11 cellular contexts compared by ENCODE assay signal in genomic region chr19:18995804-18996241, GRCh38. TPM values are rescaled to one million over a fixed set of nuclear protein-coding genes. Genes with fewer than 3 reads are reported as not detected.
DNase-seq lines count a peak whose midpoint lies in the region; ATAC-seq and TF ChIP-seq lines count a peak whose summit lies in the region.
"Had no signal": no experiment of that assay in that cellular context is flagged by ENCODE, and none has a peak within 500 bp of the region (broad histone marks: within the 10 kb centered on the region; RNA-seq: fewer than 3 reads in every experiment).

No MANE protein-coding gene starts in this region.

- no peaks in the 10 kb centered on the region for H3K79me2 ChIP-seq in SU-DHL-6 (ENCODE audit: insufficient read depth, low read length)

- no peak overlapping the region for H3K9ac ChIP-seq in SU-DHL-6 (ENCODE audit: low read length)

- H2AFZ ChIP-seq in SU-DHL-6 (ENCODE audit: low read depth, low read length, severe bottlenecking): no peak overlapping the region

- DNase-seq in NCI-H146 (lab: John Stamatoyannopoulos, UW): peak; percentile 56
- DNase-seq in NCI-H146 treated with DMSO at 0.1 percent for 48 hours (lab: John Stamatoyannopoulos, UW; ENCODE audit: unreplicated experiment): no peak
- peak; percentile 47 for DNase-seq in Jurkat, Clone E6-1 (ENCODE audit: low read depth, low spot score)
- DNase-seq in activated T-cell treated with anti-CD3 and anti-CD28 coated beads, Interleukin-2, amount 50 U/mL, for 1 hour: no peak
- no peak for DNase-seq in stimulated activated naive CD4-positive, alpha-beta T cell treated with Interleukin-2 at 50 U/mL for 16 hours (lab: John Stamatoyannopoulos, UW)

- H4K20me1 ChIP-seq in SU-DHL-6 (ENCODE audit: low read depth, low read length): no peaks in the 10 kb centered on the region

- H3K27ac Mint-ChIP-seq in nephron: peak overlapping the region; percentile 68 to 77 (median 72)
- H3K27ac Mint-ChIP-seq: activated naive CD8-positive, alpha-beta T cell; stimulated activated naive CD8-positive, alpha-beta T cell treated with anti-CD3 and anti-CD28 coated beads, Interleukin-15, Interleukin-2, amounts not matched to agents 100 ng/mL and 50 ng/mL, for 24 hours had no signal

- no peaks in the 10 kb centered on the region for H3K9me3 Mint-ChIP-seq in nephron
- H3K9me3 Mint-ChIP-seq: CD4-positive, CD25-positive, alpha-beta regulatory T cell; stimulated activated naive CD8-positive, alpha-beta T cell treated with anti-CD3 and anti-CD28 coated beads, Interleukin-15, Interleukin-2, amounts not matched to agents 100 ng/mL and 50 ng/mL, for 24 hours had no signal

- no peaks in the 10 kb centered on the region for H3K9me3 ChIP-seq in SU-DHL-6 (ENCODE audit: insufficient read depth, low read length)

- no peak overlapping the region for H3K4me3 ChIP-seq in Jurkat, Clone E6-1 (ENCODE audit: low read length)
- H3K4me3 ChIP-seq in SU-DHL-6 (ENCODE audit: insufficient read depth, low read length, poor library complexity, severe bottlenecking): no peak overlapping the region

- peaks cover 3% of the 10 kb centered on the region for H3K27me3 Mint-ChIP-seq in nephron (ENCODE audit: low read depth)
- H3K27me3 Mint-ChIP-seq: activated naive CD8-positive, alpha-beta T cell; CD4-positive, CD25-positive, alpha-beta regulatory T cell; stimulated activated naive CD8-positive, alpha-beta T cell treated with anti-CD3 and anti-CD28 coated beads, Interleukin-15, Interleukin-2, amounts not matched to agents 100 ng/mL and 50 ng/mL, for 24 hours had no signal

- ATAC-seq in esophagus mucosa: peak; percentile 72

- no peak overlapping the region for H3K4me2 ChIP-seq in SU-DHL-6 (ENCODE audit: low read depth, low read length, poor library complexity, severe bottlenecking)

- no peaks in the 10 kb centered on the region for H3F3A ChIP-seq in SU-DHL-6 (ENCODE audit: insufficient read depth)

- H3K4me3 Mint-ChIP-seq in nephron: no peak overlapping the region
- H3K4me3 Mint-ChIP-seq: activated naive CD8-positive, alpha-beta T cell; CD4-positive, CD25-positive, alpha-beta regulatory T cell; stimulated activated naive CD8-positive, alpha-beta T cell treated with anti-CD3 and anti-CD28 coated beads, Interleukin-15, Interleukin-2, amounts not matched to agents 100 ng/mL and 50 ng/mL, for 24 hours had no signal

- peaks cover 6% of the 10 kb centered on the region for H3K4me1 Mint-ChIP-seq in nephron

- H3K27me3 ChIP-seq in SU-DHL-6 (ENCODE audit: low read length): no peaks in the 10 kb centered on the region

- no peak overlapping the region for H3K27ac ChIP-seq in SU-DHL-6 (ENCODE audit: low read depth, low read length)

- no peaks in the 10 kb centered on the region for H3K9me2 ChIP-seq in SU-DHL-6 (replicated peaks; ENCODE audit: insufficient read depth, low read length)

- peaks cover 46% of the 10 kb centered on the region for H3K36me3 Mint-ChIP-seq in nephron (ENCODE audit: low read depth)

- 0 out of 2 replicates have a peak, but pooled peaks cover 7% of the 10 kb centered on the region for H3K36me3 ChIP-seq in SU-DHL-6 (ENCODE audit: low read length)

- peak; percentile 30 for TF ChIP-seq CTCF in SU-DHL-6 (IDR thresholded peaks at IDR 0.05; ENCODE audit: insufficient read depth, low read length, poor library complexity, severe bottlenecking)
- peak; percentile 50 to 66 (median 53) for TF ChIP-seq CTCF in nephron (IDR thresholded peaks at IDR 0.05; ENCODE audit: unreplicated experiment in 3 of 3)

RNA-seq across cellular contexts. Expression of gene SUGP2, which starts 37.5 kb away (rescaled TPM):
- 83.5 TPM for polyA plus RNA-seq in Jurkat, Clone E6-1 (2012; ENCODE audit: insufficient read depth, insufficient read length)
- total RNA-seq in esophagus mucosa: 26.1 TPM

RNA-seq across cellular contexts. Expression of gene ARMC6, which starts 37.6 kb away (rescaled TPM):
- polyA plus RNA-seq in Jurkat, Clone E6-1 (2012; ENCODE audit: insufficient read depth, insufficient read length): 70.6 TPM
- total RNA-seq in esophagus mucosa: 19.8 TPM

RNA-seq across cellular contexts. Expression of gene HOMER3, which starts 54.8 kb away (rescaled TPM):
- 38.4 TPM for polyA plus RNA-seq in Jurkat, Clone E6-1 (2012; ENCODE audit: insufficient read depth, insufficient read length)
- 14.1 TPM for total RNA-seq in esophagus mucosa

Comparison
In these comparisons a context has a peak if more than half of its experiments do, and no peak if none do; other contexts are left out.
1. DNase-seq: peak in NCI-H146 (single experiment) and Jurkat, Clone E6-1 (single experiment); none in NCI-H146 treated with DMSO at 0.1 percent for 48 hours (single experiment), activated T-cell treated with anti-CD3 and anti-CD28 coated beads, Interleukin-2, amount 50 U/mL, for 1 hour (single experiment) and stimulated activated naive CD4-positive, alpha-beta T cell treated with Interleukin-2 at 50 U/mL for 16 hours (single experiment).